ENCODE assay signal across 10 cellular contexts in genomic region chr3:39254806-39255449, GRCh38. TPM values are rescaled to one million over a fixed set of nuclear protein-coding genes. Genes with fewer than 3 reads are reported as not detected.
DNase-seq lines count a peak whose midpoint lies in the region; ATAC-seq and TF ChIP-seq lines count a peak whose summit lies in the region.
"Had no signal": no experiment of that assay in that cellular context is flagged by ENCODE, and none has a peak within 500 bp of the region (broad histone marks: within the 10 kb centered on the region; RNA-seq: fewer than 3 reads in every experiment).

No MANE protein-coding gene starts in this region.

- H3K27me3 Mint-ChIP-seq in activated naive CD8-positive, alpha-beta T cell treated with anti-CD3 and anti-CD28 coated beads, Interleukin-2, amount 50 U/mL, for 24 hours = peaks cover 11% of the 10 kb centered on the region
- H3K27me3 Mint-ChIP-seq in naive B cell (no peaks in the 10 kb centered on the region), nephron progenitor cell (ENCODE audit: low read depth, poor library complexity) (peaks cover 18% of the 10 kb centered on the region)

- no peaks in the 10 kb centered on the region for H3K9me3 Mint-ChIP-seq in activated naive CD8-positive, alpha-beta T cell treated with anti-CD3 and anti-CD28 coated beads, Interleukin-2, amount 50 U/mL, for 24 hours
- H3K9me3 Mint-ChIP-seq in naive B cell (no peaks in the 10 kb centered on the region), nephron progenitor cell (no peaks in the 10 kb centered on the region)

- ATAC-seq in HG03521 (IDR thresholded peaks at IDR 0.05; ENCODE audit: unreplicated experiment) (peak; percentile 6), naive B cell (ENCODE audit: low read depth in 2 of 2) (no peak), HG03045 (IDR thresholded peaks at IDR 0.05; ENCODE audit: unreplicated experiment) (no peak), HG03097 (IDR thresholded peaks at IDR 0.05; ENCODE audit: low FRiP score, unreplicated experiment) (no peak)
- ATAC-seq in activated naive CD8-positive, alpha-beta T cell treated with anti-CD3 and anti-CD28 coated beads, Interleukin-2, amount 50 U/mL, for 24 hours = peak; percentile 41

- no peaks in the 10 kb centered on the region for H3K36me3 Mint-ChIP-seq in activated naive CD8-positive, alpha-beta T cell treated with anti-CD3 and anti-CD28 coated beads, Interleukin-2, amount 50 U/mL, for 24 hours (ENCODE audit: low read depth)
- H3K36me3 Mint-ChIP-seq in naive B cell (peaks cover 0 to 7% of the 10 kb centered on the region in 2 donors), nephron progenitor cell (ENCODE audit: low read depth) (no peaks in the 10 kb centered on the region)

- peaks cover 76% of the 10 kb centered on the region for H3K4me1 Mint-ChIP-seq in activated naive CD8-positive, alpha-beta T cell treated with anti-CD3 and anti-CD28 coated beads, Interleukin-2, amount 50 U/mL, for 24 hours
- H3K4me1 Mint-ChIP-seq in naive B cell = peaks cover 79 to 91% (median 87%) of the 10 kb centered on the region in 3 donors
- H3K4me1 Mint-ChIP-seq in nephron progenitor cell = peaks cover 17% of the 10 kb centered on the region

- TF ChIP-seq CTCF in nephron progenitor cell (IDR thresholded peaks at IDR 0.05) = no peak

- peak overlapping the region; percentile 51 for H3K4me3 Mint-ChIP-seq in activated naive CD8-positive, alpha-beta T cell treated with anti-CD3 and anti-CD28 coated beads, Interleukin-2, amount 50 U/mL, for 24 hours
- H3K4me3 Mint-ChIP-seq in naive B cell = peak overlapping the region; percentile 26 to 87 (median 79)
- H3K4me3 Mint-ChIP-seq in nephron progenitor cell = no peak overlapping the region

- DNase-seq in EH (ENCODE audit: low read depth) (peak; percentile 86), naive B cell (no peak), nephron progenitor cell (no peak), amniotic stem cell (lab: John Stamatoyannopoulos, UW) (no peak)
- no peak for DNase-seq in activated naive CD8-positive, alpha-beta T cell treated with anti-CD3 and anti-CD28 coated beads, Interleukin-2, amount 50 U/mL, for 24 hours
- DNase-seq: effector memory CD4-positive, alpha-beta T cell; sigmoid colon had no signal

- H3K27ac Mint-ChIP-seq in activated naive CD8-positive, alpha-beta T cell treated with anti-CD3 and anti-CD28 coated beads, Interleukin-2, amount 50 U/mL, for 24 hours = peak overlapping the region; percentile 92
- H3K27ac Mint-ChIP-seq in naive B cell = peak overlapping the region; percentile 88 to 97 (median 94)
- H3K27ac Mint-ChIP-seq in nephron progenitor cell = no peak overlapping the region

RNA-seq across cellular contexts. Expression of gene CX3CR1, which starts 24.9 kb away (rescaled TPM):
- polyA plus RNA-seq in naive B cell (ENCODE audit: low read depth in 6 of 6) = 1 to 10 TPM in 5 of 6 donors, under 1 TPM in 1; 0.14 to 2.9 (median 1.3) TPM

Comparison
In these comparisons a context has a peak if more than half of its experiments do, and no peak if none do; other contexts are left out.
1. ATAC-seq: peak in HG03521 (single experiment) and activated naive CD8-positive, alpha-beta T cell treated with anti-CD3 and anti-CD28 coated beads, Interleukin-2, amount 50 U/mL, for 24 hours (single experiment); none in naive B cell (0 of 2), HG03045 (single experiment) and HG03097 (single experiment).